In genomic region chr2:39708003-39708402, GRCh38 we compare ENCODE assay signal across 36 cellular contexts. TPM values are rescaled to one million over a fixed set of nuclear protein-coding genes. Genes with fewer than 3 reads are reported as not detected.
"Had no signal": no experiment of that assay in that cellular context is flagged by ENCODE, and none has a peak within 500 bp of the region (broad histone marks: within the 10 kb centered on the region; RNA-seq: fewer than 3 reads in every experiment).

No MANE protein-coding gene starts in this region.

- H3K4me3 Mint-ChIP-seq: activated CD4-positive, alpha-beta memory T cell treated with anti-CD3 and anti-CD28 coated beads, Interleukin-2, amount 10 ng/mL, durations not matched to agents 7 days and 5 days; activated CD8-positive, alpha-beta memory T cell treated with anti-CD3 and anti-CD28 coated beads, Interleukin-2, amount 10 ng/mL, durations not matched to agents 7 days and 5 days; activated naive CD8-positive, alpha-beta T cell treated with anti-CD3 and anti-CD28 coated beads, Interleukin-2, amount 10 ng/mL, durations not matched to agents 7 days and 5 days had no signal

- H3K36me3 ChIP-seq: ascending aorta had no signal

- H3K27me3 ChIP-seq: ascending aorta, body of pancreas had no signal

- H3K9me3 Mint-ChIP-seq: activated CD4-positive, alpha-beta memory T cell treated with anti-CD3 and anti-CD28 coated beads, Interleukin-2, amount 10 ng/mL, durations not matched to agents 7 days and 5 days; activated naive CD8-positive, alpha-beta T cell treated with anti-CD3 and anti-CD28 coated beads, Interleukin-2, amount 10 ng/mL, durations not matched to agents 7 days and 5 days had no signal

- H3K9me3 ChIP-seq: body of pancreas had no signal

- FAIRE-seq: bronchial epithelial cell, RCC 7860 had no signal

- H2AFZ ChIP-seq: PC-9 had no signal

- ATAC-seq: activated CD8-positive, alpha-beta memory T cell treated with anti-CD3 and anti-CD28 coated beads, Interleukin-2, amount 10 ng/mL, durations not matched to agents 7 days and 5 days; body of pancreas; Right ventricle myocardium inferior had no signal

- H3K27ac Mint-ChIP-seq: activated CD4-positive, alpha-beta memory T cell treated with anti-CD3 and anti-CD28 coated beads, Interleukin-2, amount 10 ng/mL, durations not matched to agents 7 days and 5 days; activated CD8-positive, alpha-beta memory T cell treated with anti-CD3 and anti-CD28 coated beads, Interleukin-2, amount 10 ng/mL, durations not matched to agents 7 days and 5 days; activated naive CD8-positive, alpha-beta T cell treated with anti-CD3 and anti-CD28 coated beads, Interleukin-2, amount 10 ng/mL, durations not matched to agents 7 days and 5 days had no signal

- H3K4me2 ChIP-seq: KMS-11, PC-9 had no signal

- H3K9ac ChIP-seq: KMS-11 had no signal

- H3K4me3 ChIP-seq: ascending aorta, body of pancreas, PC-9 had no signal

- DNase-seq: activated CD4-positive, alpha-beta memory T cell treated with anti-CD3 and anti-CD28 coated beads, Interleukin-2, amount 10 ng/mL, durations not matched to agents 7 days and 5 days; activated CD4-positive, alpha-beta T cell treated with anti-CD3 and anti-CD28 coated beads for 1 hour; activated CD4-positive, alpha-beta T cell treated with anti-CD3 and anti-CD28 coated beads for 48 hours; activated CD4-positive, CD25-positive, alpha-beta regulatory T cell; activated CD8-positive, alpha-beta memory T cell treated with anti-CD3 and anti-CD28 coated beads for 24 hours; activated CD8-positive, alpha-beta memory T cell treated with anti-CD3 and anti-CD28 coated beads, Interleukin-2, amount 10 ng/mL, durations not matched to agents 7 days and 5 days; activated CD8-positive, alpha-beta memory T cell treated with anti-CD3 and anti-CD28 coated beads, Interleukin-2, amount 50 U/mL, for 48 hours; activated effector memory CD4-positive, alpha-beta T cell treated with Interleukin-2 at 50 U/mL for 16 hours; activated naive CD4-positive, alpha-beta T cell treated with anti-CD3 and anti-CD28 coated beads, Interleukin-2, amount 50 U/mL, for 16 hours; activated naive CD8-positive, alpha-beta T cell treated with anti-CD3 and anti-CD28 coated beads, Interleukin-2, amount 10 ng/mL, durations not matched to agents 7 days and 5 days; activated T-cell treated with anti-CD3 and anti-CD28 coated beads, Interleukin-2, amount 50 U/mL, for 48 hours; amygdala; body of pancreas; MM.1S; MV-4-11; NCI-H1092; NCI-H1436 treated with DMSO at 0.1 percent for 48 hours; NCI-H1694 treated with DMSO at 0.1 percent for 48 hours; NCI-H2029; NCI-H345; NCI-H526; NCI-H748 treated with DMSO at 0.1 percent for 48 hours; PC-9; SIG-M5; SW 1271; T-helper 1 cell; T-helper 2 cell; T-helper 9 cell had no signal

- H3K36me3 Mint-ChIP-seq: activated CD8-positive, alpha-beta memory T cell treated with anti-CD3 and anti-CD28 coated beads, Interleukin-2, amount 10 ng/mL, durations not matched to agents 7 days and 5 days; activated naive CD8-positive, alpha-beta T cell treated with anti-CD3 and anti-CD28 coated beads, Interleukin-2, amount 10 ng/mL, durations not matched to agents 7 days and 5 days had no signal

- H3K27ac ChIP-seq: ascending aorta, body of pancreas, KMS-11, PC-9, RWPE1, VCaP had no signal

- H3K4me1 Mint-ChIP-seq: activated CD4-positive, alpha-beta memory T cell treated with anti-CD3 and anti-CD28 coated beads, Interleukin-2, amount 10 ng/mL, durations not matched to agents 7 days and 5 days; activated CD8-positive, alpha-beta memory T cell treated with anti-CD3 and anti-CD28 coated beads, Interleukin-2, amount 10 ng/mL, durations not matched to agents 7 days and 5 days; activated naive CD8-positive, alpha-beta T cell treated with anti-CD3 and anti-CD28 coated beads, Interleukin-2, amount 10 ng/mL, durations not matched to agents 7 days and 5 days had no signal

- H3K4me1 ChIP-seq: ascending aorta, body of pancreas had no signal

RNA-seq across cellular contexts. Expression of gene TMEM178A, which starts 42.3 kb away (rescaled TPM):
- total RNA-seq: activated CD8-positive, alpha-beta memory T cell treated with anti-CD3 and anti-CD28 coated beads, Interleukin-2, amount 10 ng/mL, durations not matched to agents 7 days and 5 days; NCI-H460 had no signal
